Comparison of ENCODE assay signal across 19 cellular contexts in genomic region chr1:8342325-8342724, GRCh38. TPM values are rescaled to one million over a fixed set of nuclear protein-coding genes. Genes with fewer than 3 reads are reported as not detected.
DNase-seq lines count a peak whose midpoint lies in the region; ATAC-seq and TF ChIP-seq lines count a peak whose summit lies in the region.
"Had no signal": no experiment of that assay in that cellular context is flagged by ENCODE, and none has a peak within 500 bp of the region (broad histone marks: within the 10 kb centered on the region; RNA-seq: fewer than 3 reads in every experiment).

No MANE protein-coding gene starts in this region.

- no peak overlapping the region for H2AFZ ChIP-seq in osteoblast (ENCODE audit: low read length)

- ATAC-seq in HG03442 (IDR thresholded peaks at IDR 0.05; ENCODE audit: unreplicated experiment), result no peak
- ATAC-seq: activated T-cell treated with anti-CD3 and anti-CD28 coated beads, Interleukin-2, amount 50 U/mL, for 4 hours; gastrocnemius medialis; stimulated activated naive CD8-positive, alpha-beta T cell treated with anti-CD3 and anti-CD28 coated beads, Interleukin-15, Interleukin-2, amounts not matched to agents 100 U/mL and 50 U/mL, for 24 hours had no signal

- H3K27ac ChIP-seq in AG04450 (ENCODE audit: low read depth, low read length) (no peak overlapping the region), HEK293 (ENCODE audit: extremely low read depth, low read depth, low read length) (no peak overlapping the region), coronary artery (peak overlapping the region; percentile 92 to 93), osteoblast (ENCODE audit: low read depth, low read length) (no peak overlapping the region)

- DNase-seq in AG04450 (ENCODE audit: low read depth, low spot score), result peak; percentile 18
- DNase-seq in coronary artery (ENCODE audit: low spot score), result no peak
- DNase-seq in osteoblast (ENCODE audit: insufficient read length, low spot score, missing footprints), result peak; percentile 55
- no peak for DNase-seq in NCI-H748 treated with DMSO at 0.1 percent for 48 hours (lab: John Stamatoyannopoulos, UW)
- DNase-seq in activated gamma-delta T cell treated with Interleukin-2 at 50 U/mL for 16 hours, result no peak
- no peak for DNase-seq in NCI-H345 treated with DMSO at 0.1 percent for 48 hours (lab: John Stamatoyannopoulos, UW; ENCODE audit: unreplicated experiment)
- DNase-seq: activated CD4-positive, alpha-beta T cell treated with anti-CD3 and anti-CD28 coated beads, Interleukin-2, amount 50 U/mL, for 48 hours; activated naive CD8-positive, alpha-beta T cell treated with anti-CD3 and anti-CD28 coated beads, Interleukin-2, amount 10 ng/mL, durations not matched to agents 7 days and 5 days; activated T-cell treated with anti-CD3 and anti-CD28 coated beads, Interleukin-2, amount 50 U/mL, for 4 hours; BE2C; endodermal cell; gastrocnemius medialis; GDM1; NCI-H2081; NCI-H524 treated with DMSO at 0.1 percent for 48 hours; stimulated activated naive CD8-positive, alpha-beta T cell treated with anti-CD3 and anti-CD28 coated beads, Interleukin-15, Interleukin-2, amounts not matched to agents 100 U/mL and 50 U/mL, for 24 hours had no signal

- peaks cover 3% of the 10 kb centered on the region; the same call in 1 of the 2 replicates for H3K4me1 ChIP-seq in HEK293 (ENCODE audit: control insufficient read depth, insufficient read depth, low read length)
- peaks cover 13% of the 10 kb centered on the region for H3K4me1 ChIP-seq in osteoblast (ENCODE audit: insufficient read depth, low read length)
- H3K4me1 ChIP-seq: BE2C had no signal

- peak; percentile 12; the same call in 1 of the 2 replicates for TF ChIP-seq CTCF in AG04450 (IDR thresholded peaks at IDR 0.05; ENCODE audit: low read depth, low read length)
- no peak for TF ChIP-seq CTCF in HEK293 (tag by site-specific recombination; IDR thresholded peaks at IDR 0.05)
- no peak for TF ChIP-seq CTCF in coronary artery (IDR thresholded peaks at IDR 0.05)
- no peak for TF ChIP-seq CTCF in osteoblast (IDR thresholded peaks at IDR 0.05; ENCODE audit: extremely low read depth, low read depth, low read length)

- CTCF ChIA-PET in AG04450 (lab: Charles Lee), result interaction anchor here (0.7 to 2.3 kb wide), 2 partner anchors 243 to 327 kb away, joined by 5 to 10 read pairs; no protein-coding TSS in a partner anchor
- CTCF ChIA-PET in HEK293 (lab: Yijun Ruan, JAX), result interaction anchor here (0.6 kb wide), 1 partner anchor 416 kb away, joined by 3 read pairs; no protein-coding TSS in a partner anchor

- H3K9me3 ChIP-seq in AG04450 (ENCODE audit: control insufficient read depth, insufficient read depth, low read length) (peaks cover 18% of the 10 kb centered on the region), HEK293 (ENCODE audit: control insufficient read depth, insufficient read depth, low read depth, low read length) (no peaks in the 10 kb centered on the region), osteoblast (ENCODE audit: low read depth, low read length) (no peaks in the 10 kb centered on the region)
- H3K9me3 ChIP-seq: BE2C, gastrocnemius medialis, psoas muscle had no signal

- no peaks in the 10 kb centered on the region for H3K27me3 ChIP-seq in AG04450 (ENCODE audit: control insufficient read depth, insufficient read depth, low read length)
- H3K27me3 ChIP-seq in osteoblast (ENCODE audit: insufficient read depth, low read length), result no peaks in the 10 kb centered on the region
- H3K27me3 ChIP-seq: BE2C, gastrocnemius medialis had no signal

- no peaks in the 10 kb centered on the region for H3K79me2 ChIP-seq in osteoblast (ENCODE audit: insufficient read depth, low read length)

- no peaks in the 10 kb centered on the region for H3K36me3 ChIP-seq in HEK293 (ENCODE audit: control insufficient read depth in 2 of 2, insufficient read depth in 1 of 2, low read length in 2 of 2)
- no peaks in the 10 kb centered on the region for H3K36me3 ChIP-seq in osteoblast (ENCODE audit: insufficient read depth, low read length)
- H3K36me3 ChIP-seq: BE2C, gastrocnemius medialis had no signal

- no peaks in the 10 kb centered on the region for H4K20me1 ChIP-seq in osteoblast (ENCODE audit: insufficient read depth, low read length)

- POLR2A ChIA-PET in AG04450 (lab: Yijun Ruan, JAX), result no interaction called here
- POLR2A ChIA-PET in HEK293 (lab: Yijun Ruan, JAX), result interaction anchor here (0.7 kb wide), 1 partner anchor 175 kb away, joined by 7 read pairs; no protein-coding TSS in a partner anchor

- H3K4me2 ChIP-seq in osteoblast (ENCODE audit: insufficient read depth, low read length), result no peak overlapping the region

- H3K4me3 ChIP-seq in AG04450 (ENCODE audit: low read depth, low read length) (no peak overlapping the region), HEK293 (ENCODE audit: low read depth, low read length) (no peak overlapping the region), coronary artery (no peak overlapping the region), osteoblast (ENCODE audit: insufficient read depth, low read length) (no peak overlapping the region)
- H3K4me3 ChIP-seq: gastrocnemius medialis, psoas muscle had no signal

TF ChIP-seq in HEK293, 187 proteins besides CTCF, POLR2A, EP300 and RAD21:
- no peak for TF ChIP-seq KLF1 (tag by site-specific recombination; IDR thresholded peaks at IDR 0.05)
- TF ChIP-seq ZNF121 (tag by site-specific recombination; IDR thresholded peaks at IDR 0.05), result 0 out of 2 replicates have a peak, but pooled peaks have one; percentile 33

RNA-seq across cellular contexts. Expression of gene SLC45A1, which starts 24.4 kb away (rescaled TPM):
- 1.5 and 2.4 TPM in 2 replicates for polyA plus RNA-seq in AG04450 (2011; rRNA removed)
- polyA minus RNA-seq in AG04450 (2011; rRNA and poly(A)+ RNA removed), result 1.7 and 2.0 TPM in 2 replicates
- total RNA-seq in osteoblast, result 1.8 and 2.4 TPM in 2 replicates

Comparison
In these comparisons a context has a peak if more than half of its experiments do, and no peak if none do; other contexts are left out.
1. DNase-seq: peak in AG04450 (single experiment) and osteoblast (single experiment); none in coronary artery (single experiment), NCI-H748 treated with DMSO at 0.1 percent for 48 hours (single experiment), activated gamma-delta T cell treated with Interleukin-2 at 50 U/mL for 16 hours (single experiment) and NCI-H345 treated with DMSO at 0.1 percent for 48 hours (single experiment).
2. H3K27ac ChIP-seq: peak in coronary artery (2 of 2); none in AG04450 (single experiment), HEK293 (single experiment) and osteoblast (single experiment).